In genomic region chr9:37619806-37620205, GRCh38 we compare ENCODE assay signal across 25 cellular contexts. TPM values are rescaled to one million over a fixed set of nuclear protein-coding genes. Genes with fewer than 3 reads are reported as not detected.
"Had no signal": no experiment of that assay in that cellular context is flagged by ENCODE, and none has a peak within 500 bp of the region (broad histone marks: within the 10 kb centered on the region; RNA-seq: fewer than 3 reads in every experiment).

No MANE protein-coding gene starts in this region.

- H2AFZ ChIP-seq: hepatocyte, parathyroid adenoma had no signal

- H3K4me1 ChIP-seq: parathyroid adenoma, prostate gland, spleen, tibial artery, upper lobe of right lung, vagina had no signal

- H3K36me3 ChIP-seq: prostate gland, spleen, tibial artery, upper lobe of right lung, vagina had no signal

- H3K9me3 Mint-ChIP-seq: endodermal cell; natural killer cell treated with Interleukin-12 subunit alpha and Interleukin-12 subunit beta and Interleukin-15 and Interleukin-18, amount 100 ng/mL, for 72 hours; stimulated activated memory B cell treated with anti-CD40 and anti-IgM and Interleukin-4, amounts not matched to agents 10 μg/mL and 1 μg/mL and 100 μg/mL, for 72 hours; stimulated activated naive CD8-positive, alpha-beta T cell treated with anti-CD3 and anti-CD28 coated beads, Interleukin-15, Interleukin-2, amounts not matched to agents 100 ng/mL and 50 ng/mL, for 24 hours had no signal

- H3K27me3 Mint-ChIP-seq: stimulated activated naive CD8-positive, alpha-beta T cell treated with anti-CD3 and anti-CD28 coated beads, Interleukin-15, Interleukin-2, amounts not matched to agents 100 ng/mL and 50 ng/mL, for 24 hours had no signal

- H3K4me2 ChIP-seq: hepatocyte had no signal

- H3K9ac ChIP-seq: parathyroid adenoma had no signal

- H3K27ac ChIP-seq: coronary artery, hepatocyte, parathyroid adenoma, prostate gland, spleen, tibial artery, upper lobe of right lung, vagina had no signal

- DNase-seq: effector CD4-positive, alpha-beta T cell; endodermal cell; foreskin melanocyte; head of caudate nucleus; kidney; left colon; mesendoderm; spleen; stimulated activated CD4-positive, alpha-beta T cell treated with anti-CD3 and anti-CD28 coated beads, Interleukin-15, amount 100 ng/mL, for 24 hours; stimulated activated CD4-positive, alpha-beta T cell treated with anti-CD3 and anti-CD28 coated beads, Interleukin-1b, Interleukin-23, amount 100 ng/mL, for 48 hours; stimulated activated CD4-positive, alpha-beta T cell treated with anti-CD3 and anti-CD28 coated beads, Interleukin-4, amount 100 ng/mL, for 24 hours; tibial artery; upper lobe of right lung had no signal

- H3K27me3 ChIP-seq: hepatocyte, upper lobe of right lung, vagina had no signal

- H3K9me3 ChIP-seq: prostate gland, spleen, tibial artery, upper lobe of right lung, vagina had no signal

- H3K36me3 Mint-ChIP-seq: natural killer cell treated with Interleukin-12 subunit alpha and Interleukin-12 subunit beta and Interleukin-15 and Interleukin-18, amount 100 ng/mL, for 72 hours; stimulated activated memory B cell treated with anti-CD40 and anti-IgM and Interleukin-4, amounts not matched to agents 10 μg/mL and 1 μg/mL and 100 μg/mL, for 72 hours had no signal

- H3K79me2 ChIP-seq: hepatocyte, parathyroid adenoma had no signal

- H3K4me1 Mint-ChIP-seq: stimulated activated memory B cell treated with anti-CD40 and anti-IgM and Interleukin-4, amounts not matched to agents 10 μg/mL and 1 μg/mL and 100 μg/mL, for 72 hours had no signal

- H3K4me3 Mint-ChIP-seq: endodermal cell; natural killer cell treated with Interleukin-12 subunit alpha and Interleukin-12 subunit beta and Interleukin-15 and Interleukin-18, amount 100 ng/mL, for 72 hours; stimulated activated memory B cell treated with anti-CD40 and anti-IgM and Interleukin-4, amounts not matched to agents 10 μg/mL and 1 μg/mL and 100 μg/mL, for 72 hours; stimulated activated naive CD8-positive, alpha-beta T cell treated with anti-CD3 and anti-CD28 coated beads, Interleukin-15, Interleukin-2, amounts not matched to agents 100 ng/mL and 50 ng/mL, for 24 hours had no signal

- H3K27ac Mint-ChIP-seq: endodermal cell; natural killer cell treated with Interleukin-12 subunit alpha and Interleukin-12 subunit beta and Interleukin-15 and Interleukin-18, amount 100 ng/mL, for 72 hours; stimulated activated memory B cell treated with anti-CD40 and anti-IgM and Interleukin-4, amounts not matched to agents 10 μg/mL and 1 μg/mL and 100 μg/mL, for 72 hours; stimulated activated naive CD8-positive, alpha-beta T cell treated with anti-CD3 and anti-CD28 coated beads, Interleukin-15, Interleukin-2, amounts not matched to agents 100 ng/mL and 50 ng/mL, for 24 hours had no signal

- ATAC-seq: left colon; natural killer cell treated with Interleukin-12 subunit alpha and Interleukin-12 subunit beta and Interleukin-15 and Interleukin-18, amount 100 ng/mL, for 72 hours; stimulated activated memory B cell treated with anti-CD40 and anti-IgM and Interleukin-4, amounts not matched to agents 10 μg/mL and 1 μg/mL and 100 μg/mL, for 72 hours; upper lobe of right lung had no signal

- H3K4me3 ChIP-seq: coronary artery, hepatocyte, prostate gland, spleen, tibial artery, upper lobe of right lung, vagina had no signal

RNA-seq across cellular contexts. Expression of gene FRMPD1, which starts 30.9 kb away (rescaled TPM):
- total RNA-seq: dermis microvascular lymphatic vessel endothelial cell; endothelial cell of umbilical vein; lung microvascular endothelial cell; mononuclear cell; natural killer cell treated with Interleukin-12 subunit alpha and Interleukin-12 subunit beta and Interleukin-15 and Interleukin-18, amount 100 ng/mL, for 72 hours; upper lobe of right lung had no signal
- polyA plus RNA-seq: endothelial cell of umbilical vein had no signal
